Comparison of ENCODE assay signal across 1 cellular context in genomic region chr6:105713474-105714118, GRCh38.
TF ChIP-seq lines count a peak whose summit lies in the region.

No MANE protein-coding gene starts in this region.

TF ChIP-seq in HEK293, 187 proteins besides CTCF, POLR2A, EP300 and RAD21 (continued from another document):
- TF ChIP-seq, protein P1, sequence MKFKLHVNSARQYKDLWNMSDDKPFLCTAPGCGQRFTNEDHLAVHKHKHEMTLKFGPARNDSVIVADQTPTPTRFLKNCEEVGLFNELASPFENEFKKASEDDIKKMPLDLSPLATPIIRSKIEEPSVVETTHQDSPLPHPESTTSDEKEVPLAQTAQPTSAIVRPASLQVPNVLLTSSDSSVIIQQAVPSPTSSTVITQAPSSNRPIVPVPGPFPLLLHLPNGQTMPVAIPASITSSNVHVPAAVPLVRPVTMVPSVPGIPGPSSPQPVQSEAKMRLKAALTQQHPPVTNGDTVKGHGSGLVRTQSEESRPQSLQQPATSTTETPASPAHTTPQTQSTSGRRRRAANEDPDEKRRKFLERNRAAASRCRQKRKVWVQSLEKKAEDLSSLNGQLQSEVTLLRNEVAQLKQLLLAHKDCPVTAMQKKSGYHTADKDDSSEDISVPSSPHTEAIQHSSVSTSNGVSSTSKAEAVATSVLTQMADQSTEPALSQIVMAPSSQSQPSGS (tag by site-specific recombination; IDR thresholded peaks at IDR 0.05; ENCODE audit: low read depth) = no peak
- no peak for TF ChIP-seq ZFP69B (tag by site-specific recombination; IDR thresholded peaks at IDR 0.05)
- TF ChIP-seq ZNF121 (tag by site-specific recombination; IDR thresholded peaks at IDR 0.05) = no peak
